1 cellular context compared by ENCODE assay signal in the genomic region with DNA sequence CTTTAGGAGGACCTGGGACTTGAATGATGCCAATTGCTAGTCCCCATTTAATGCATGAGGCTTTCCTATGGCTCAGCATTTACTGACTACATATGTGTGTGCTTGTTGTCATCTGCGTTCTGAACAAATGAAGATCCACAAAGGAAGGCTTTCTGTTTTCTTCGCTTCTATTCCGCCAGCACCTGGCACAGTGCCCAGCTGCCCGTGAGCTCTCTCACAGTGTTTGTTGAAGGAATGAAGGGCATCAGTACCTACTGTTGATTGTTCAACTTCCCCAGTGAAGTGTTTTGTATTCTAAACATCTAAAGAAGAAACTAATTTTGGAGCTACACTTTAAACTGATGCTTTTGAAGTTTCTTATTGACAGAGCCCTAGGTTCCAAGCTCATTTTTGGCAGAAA.
TF ChIP-seq lines count a peak whose summit lies in the region.

No MANE protein-coding gene starts in this region.

TF ChIP-seq in liver, 16 proteins besides CTCF, POLR2A, EP300 and RAD21 (continued from another document):
- TF ChIP-seq, protein P1, sequence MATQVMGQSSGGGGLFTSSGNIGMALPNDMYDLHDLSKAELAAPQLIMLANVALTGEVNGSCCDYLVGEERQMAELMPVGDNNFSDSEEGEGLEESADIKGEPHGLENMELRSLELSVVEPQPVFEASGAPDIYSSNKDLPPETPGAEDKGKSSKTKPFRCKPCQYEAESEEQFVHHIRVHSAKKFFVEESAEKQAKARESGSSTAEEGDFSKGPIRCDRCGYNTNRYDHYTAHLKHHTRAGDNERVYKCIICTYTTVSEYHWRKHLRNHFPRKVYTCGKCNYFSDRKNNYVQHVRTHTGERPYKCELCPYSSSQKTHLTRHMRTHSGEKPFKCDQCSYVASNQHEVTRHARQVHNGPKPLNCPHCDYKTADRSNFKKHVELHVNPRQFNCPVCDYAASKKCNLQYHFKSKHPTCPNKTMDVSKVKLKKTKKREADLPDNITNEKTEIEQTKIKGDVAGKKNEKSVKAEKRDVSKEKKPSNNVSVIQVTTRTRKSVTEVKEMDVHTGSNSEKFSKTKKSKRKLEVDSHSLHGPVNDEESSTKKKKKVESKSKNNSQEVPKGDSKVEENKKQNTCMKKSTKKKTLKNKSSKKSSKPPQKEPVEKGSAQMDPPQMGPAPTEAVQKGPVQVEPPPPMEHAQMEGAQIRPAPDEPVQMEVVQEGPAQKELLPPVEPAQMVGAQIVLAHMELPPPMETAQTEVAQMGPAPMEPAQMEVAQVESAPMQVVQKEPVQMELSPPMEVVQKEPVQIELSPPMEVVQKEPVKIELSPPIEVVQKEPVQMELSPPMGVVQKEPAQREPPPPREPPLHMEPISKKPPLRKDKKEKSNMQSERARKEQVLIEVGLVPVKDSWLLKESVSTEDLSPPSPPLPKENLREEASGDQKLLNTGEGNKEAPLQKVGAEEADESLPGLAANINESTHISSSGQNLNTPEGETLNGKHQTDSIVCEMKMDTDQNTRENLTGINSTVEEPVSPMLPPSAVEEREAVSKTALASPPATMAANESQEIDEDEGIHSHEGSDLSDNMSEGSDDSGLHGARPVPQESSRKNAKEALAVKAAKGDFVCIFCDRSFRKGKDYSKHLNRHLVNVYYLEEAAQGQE (IDR thresholded peaks at IDR 0.05) = no peak
- no peak for TF ChIP-seq RXRA (IDR thresholded peaks at IDR 0.05)
